9 cellular contexts compared by ENCODE assay signal in genomic region chr4:51906167-51906647, GRCh38.
DNase-seq lines count a peak whose midpoint lies in the region; ATAC-seq, FAIRE-seq and TF ChIP-seq lines count a peak whose summit lies in the region.
"Had no signal": no experiment of that assay in that cellular context is flagged by ENCODE, and none has a peak within 500 bp of the region (broad histone marks: within the 10 kb centered on the region; RNA-seq: fewer than 3 reads in every experiment).

No MANE protein-coding gene starts in this region.

- H3K4me1 ChIP-seq in A673 (ENCODE audit: insufficient read depth, low read length, poor library complexity, severe bottlenecking), result no peaks in the 10 kb centered on the region

- ATAC-seq in GM21360 (IDR thresholded peaks at IDR 0.05; ENCODE audit: unreplicated experiment), result peak; percentile 98
- ATAC-seq in HG03520 (IDR thresholded peaks at IDR 0.05; ENCODE audit: unreplicated experiment), result peak; percentile 99

- no TSS peak for BruUV-seq in A673 (replicated peaks; lab: Mats Ljungman, UMichigan)

- no peak for FAIRE-seq in urothelium cell line (lab: Jason Lieb, UNC)
- FAIRE-seq: H1 had no signal

- DNase-seq in GM10248 (ENCODE audit: extremely low spot score) (peak; percentile 51), fibroblast of pulmonary artery (ENCODE audit: low read depth) (peak; percentile 16), DMS 273 (lab: John Stamatoyannopoulos, UW; ENCODE audit: unreplicated experiment) (no peak), urothelium cell line (ENCODE audit: low spot score) (no peak), A673 (ENCODE audit: low spot score) (no peak)
- DNase-seq in activated CD4-positive, alpha-beta T cell treated with anti-CD3 and anti-CD28 coated beads, Interleukin-2, amount 50 U/mL, for 1 hour, result no peak

- H3K9me3 ChIP-seq in A673 (ENCODE audit: low read depth, low read length, poor library complexity, severe bottlenecking), result no peaks in the 10 kb centered on the region

- H3K27ac ChIP-seq in A673 (ENCODE audit: low read depth, low read length, poor library complexity, severe bottlenecking), result no peak overlapping the region

- no peaks in the 10 kb centered on the region for H3K36me3 ChIP-seq in A673 (ENCODE audit: insufficient read depth, low read length, poor library complexity, severe bottlenecking)

- CTCF ChIA-PET in GM10248 (lab: Yijun Ruan, JAX), result interaction anchor here (1.1 to 5.0 kb wide), 4 partner anchors 9 to 119 kb away, joined by 3 to 41 read pairs (median 4); no protein-coding TSS in a partner anchor
- CTCF ChIA-PET in A673 (lab: Charles Lee), result no interaction called here

- POLR2A ChIA-PET in GM10248 (lab: Yijun Ruan, JAX) (no interaction called here), A673 (lab: Charles Lee; ENCODE audit: low non-redundant PET) (no interaction called here)

- TF ChIP-seq CTCF in GM10248 (IDR thresholded peaks at IDR 0.05; ENCODE audit: control extremely low read depth, extremely low read depth, low read depth, missing control alignments) (no peak), fibroblast of pulmonary artery (IDR thresholded peaks at IDR 0.05; ENCODE audit: low read length, missing control alignments) (no peak), A673 (conservative IDR thresholded peaks at IDR 0.05; ENCODE audit: low read depth, low read length) (no peak)

- H3K4me3 ChIP-seq in fibroblast of pulmonary artery (replicated peaks; ENCODE audit: low read depth, low read length) (no peak overlapping the region), A673 (ENCODE audit: low read depth, low read length, poor library complexity, severe bottlenecking) (no peak overlapping the region)

- no peaks in the 10 kb centered on the region for H3K27me3 ChIP-seq in A673 (replicated peaks; ENCODE audit: insufficient read depth, low read depth, low read length, poor library complexity)

- intact Hi-C loops in A673 (cut with micrococcal nuclease; ENCODE audit: unreplicated experiment), result no loop called here

Comparison
In these comparisons a context has a peak if more than half of its experiments do, and no peak if none do; other contexts are left out.
1. DNase-seq: peak in GM10248 (single experiment) and fibroblast of pulmonary artery (single experiment); none in DMS 273 (single experiment), urothelium cell line (single experiment), A673 (single experiment) and activated CD4-positive, alpha-beta T cell treated with anti-CD3 and anti-CD28 coated beads, Interleukin-2, amount 50 U/mL, for 1 hour (single experiment).